Comparison of ENCODE assay signal across 6 cellular contexts in the genomic region with DNA sequence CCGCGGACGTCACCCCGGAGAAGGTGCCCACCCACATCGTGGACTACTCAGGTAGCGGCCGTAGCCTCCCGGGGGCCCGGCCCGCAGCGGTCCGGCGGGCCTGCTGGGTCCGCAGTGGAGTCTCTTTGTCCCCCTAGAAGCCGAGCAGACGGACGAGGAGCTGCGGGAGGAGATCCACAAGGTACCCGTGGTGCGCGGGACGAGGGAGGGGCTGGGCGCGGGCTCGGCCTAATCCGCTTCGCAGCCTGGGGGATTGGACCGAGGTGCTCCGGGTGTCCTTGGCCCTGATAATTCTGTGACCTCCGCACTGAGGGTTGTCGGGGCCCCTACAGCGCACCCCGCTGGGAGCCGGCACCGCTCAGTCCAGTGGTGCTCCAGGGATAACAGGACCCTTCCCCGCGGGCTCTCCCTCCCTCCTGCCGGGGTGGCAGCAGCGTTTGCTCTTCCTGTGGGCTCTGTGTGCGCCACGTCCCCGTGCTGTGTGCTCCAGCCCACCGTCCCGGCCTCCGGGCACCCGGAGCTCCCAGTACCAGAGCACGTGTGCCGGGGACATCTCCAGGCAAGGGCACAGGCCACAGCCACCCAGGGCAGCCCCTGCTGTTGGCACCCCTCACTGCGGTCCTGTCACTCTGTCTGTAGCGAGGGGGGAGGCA. TPM values are rescaled to one million over a fixed set of nuclear protein-coding genes. Genes with fewer than 3 reads are reported as not detected.
DNase-seq lines count a peak whose midpoint lies in the region; ATAC-seq and TF ChIP-seq lines count a peak whose summit lies in the region.

No MANE protein-coding gene starts in this region.

- peaks cover 2% of the 10 kb centered on the region in 2 experiments; a peak in 3 of 4 replicates for H3K4me1 Mint-ChIP-seq in H9
- H3K4me1 Mint-ChIP-seq in activated T-helper 1 cell treated with anti-CD3 and anti-CD28 coated beads, Interleukin-12 subunit alpha, Interleukin-12 subunit beta, Interleukin-2, Interleukin-4 antibody, amounts not matched to agents 30 ng/mL and 10 ng/mL and 1 ng/mL, durations not matched to agents 14 hours and 24 hours and 36 hours (ENCODE audit: low read depth): peaks cover 4% of the 10 kb centered on the region

- no CpG with 5 or more reads among the region's 50 CpGs for WGBS in H9 (ENCODE audit: extremely low coverage, insufficient read length, low lambda C conversion rate)

- no peak overlapping the region for H2BK120ac ChIP-seq in H9 (ENCODE audit: low read depth, low read length, poor library complexity, severe bottlenecking)

- H3K27ac Mint-ChIP-seq in H9: no peak overlapping the region
- H3K27ac Mint-ChIP-seq in activated T-helper 1 cell treated with anti-CD3 and anti-CD28 coated beads, Interleukin-12 subunit alpha, Interleukin-12 subunit beta, Interleukin-2, Interleukin-4 antibody, amounts not matched to agents 30 ng/mL and 10 ng/mL and 1 ng/mL, durations not matched to agents 14 hours and 24 hours and 36 hours: no peak overlapping the region

- TF ChIP-seq CTCF in H9 (conservative IDR thresholded peaks at IDR 0.05): no peak

- peaks cover 11 to 27% (median 27%) of the 10 kb centered on the region in 3 experiments; a peak in 6 of 7 replicates for H3K36me3 Mint-ChIP-seq in H9 (ENCODE audit: insufficient read depth in 1 of 3, low read depth in 3 of 3)
- H3K36me3 Mint-ChIP-seq in activated T-helper 1 cell treated with anti-CD3 and anti-CD28 coated beads, Interleukin-12 subunit alpha, Interleukin-12 subunit beta, Interleukin-2, Interleukin-4 antibody, amounts not matched to agents 30 ng/mL and 10 ng/mL and 1 ng/mL, durations not matched to agents 14 hours and 24 hours and 36 hours (ENCODE audit: low read depth): peaks cover 11% of the 10 kb centered on the region

- H3K79me2 ChIP-seq in H9 (ENCODE audit: insufficient read depth, low read length): no peaks in the 10 kb centered on the region; the same call in 1 of the 2 replicates

- H3K14ac ChIP-seq in H9 (ENCODE audit: insufficient read depth, low read length): 0 out of 2 replicates have a peak overlapping the region, but pooled peaks have one; percentile 61

- no peak overlapping the region for H2BK12ac ChIP-seq in H9 (ENCODE audit: insufficient read length, low read depth, low read length)

- H3K23me2 ChIP-seq in H9 (ENCODE audit: insufficient read length, low read depth, low read length, poor library complexity, severe bottlenecking): no peaks in the 10 kb centered on the region

- no peak overlapping the region for H4K91ac ChIP-seq in H9 (ENCODE audit: insufficient read length, low read depth, low read length)

- no peak overlapping the region for H3K23ac ChIP-seq in H9 (ENCODE audit: insufficient read length, low read depth, low read length)

- no peak overlapping the region for H2AFZ ChIP-seq in H9 (ENCODE audit: low read length)

- H3K56ac ChIP-seq in H9 (ENCODE audit: insufficient read length, low read depth, low read length): no peak overlapping the region

- peak overlapping the region; percentile 77 to 82 for H3K4me3 Mint-ChIP-seq in H9
- H3K4me3 Mint-ChIP-seq in activated T-helper 1 cell treated with anti-CD3 and anti-CD28 coated beads, Interleukin-12 subunit alpha, Interleukin-12 subunit beta, Interleukin-2, Interleukin-4 antibody, amounts not matched to agents 30 ng/mL and 10 ng/mL and 1 ng/mL, durations not matched to agents 14 hours and 24 hours and 36 hours: peak overlapping the region; percentile 85

- no peaks in the 10 kb centered on the region for H4K20me1 ChIP-seq in H9 (ENCODE audit: control insufficient read depth, insufficient read depth, insufficient read length)

- no peak overlapping the region for H2BK20ac ChIP-seq in H9 (ENCODE audit: low read depth, low read length, poor library complexity, severe bottlenecking)

- no peak overlapping the region for H3K18ac ChIP-seq in H9 (ENCODE audit: insufficient read length, low read depth, low read length)

- no peak overlapping the region for H4K5ac ChIP-seq in H9 (ENCODE audit: insufficient read length, low read depth, low read length)

- no peaks in the 10 kb centered on the region for H3K9me3 ChIP-seq in H9 (ENCODE audit: control insufficient read depth, low read depth, low read length)

- DNase-seq in H9 (no peak), lung microvascular endothelial cell (ENCODE audit: low read depth in 2 of 2) (peak; percentile 32 to 36), COR-L47 (lab: John Stamatoyannopoulos, UW) (no peak), HCEC 1CT (no peak)
- DNase-seq in activated T-helper 1 cell treated with anti-CD3 and anti-CD28 coated beads, Interleukin-12 subunit alpha, Interleukin-12 subunit beta, Interleukin-2, Interleukin-4 antibody, amounts not matched to agents 30 ng/mL and 10 ng/mL and 1 ng/mL, durations not matched to agents 14 hours and 24 hours and 36 hours (ENCODE audit: low spot score): no peak

- no peak overlapping the region for H2AK5ac ChIP-seq in H9 (ENCODE audit: insufficient read length, low read length)

- H4K8ac ChIP-seq in H9 (replicated peaks; ENCODE audit: insufficient read length, low read depth, low read length): no peak overlapping the region

- intact Hi-C loops in activated T-helper 1 cell treated with anti-CD3 and anti-CD28 coated beads, Interleukin-12 subunit alpha, Interleukin-12 subunit beta, Interleukin-2, Interleukin-4 antibody, amounts not matched to agents 30 ng/mL and 10 ng/mL and 1 ng/mL, durations not matched to agents 14 hours and 24 hours and 36 hours (cut with micrococcal nuclease): loop anchor here (1.0 kb wide), 1 partner anchor 32 kb away; the partner anchor contains the start of gene METTL26

- H3T11ph ChIP-seq in H9 (ENCODE audit: low read length): no peak overlapping the region

- H2BK5ac ChIP-seq in H9 (ENCODE audit: insufficient read length, low read length): no peak overlapping the region

- no peak for ATAC-seq in HG02763 (IDR thresholded peaks at IDR 0.05; ENCODE audit: unreplicated experiment)

- H3K4ac ChIP-seq in H9 (ENCODE audit: low read depth, low read length): no peak overlapping the region

- no peaks in the 10 kb centered on the region for H3K27me3 Mint-ChIP-seq in H9 (ENCODE audit: low read depth)
- H3K27me3 Mint-ChIP-seq in activated T-helper 1 cell treated with anti-CD3 and anti-CD28 coated beads, Interleukin-12 subunit alpha, Interleukin-12 subunit beta, Interleukin-2, Interleukin-4 antibody, amounts not matched to agents 30 ng/mL and 10 ng/mL and 1 ng/mL, durations not matched to agents 14 hours and 24 hours and 36 hours (ENCODE audit: insufficient read depth): no peaks in the 10 kb centered on the region

- H2BK15ac ChIP-seq in H9 (ENCODE audit: low read depth, low read length): no peak overlapping the region

- no peak overlapping the region for H3K27ac ChIP-seq in H9 (ENCODE audit: insufficient read length, low read depth, low read length)

- H3K27me3 ChIP-seq in H9 (ENCODE audit: insufficient read depth, low read length): no peaks in the 10 kb centered on the region

- H3K4me1 ChIP-seq in H9 (ENCODE audit: insufficient read depth, low read length): no peaks in the 10 kb centered on the region

- H3K9ac ChIP-seq in H9 (ENCODE audit: extremely low read depth, insufficient read length, low read length): peak overlapping the region; percentile 56

- no peaks in the 10 kb centered on the region for H3K9me3 Mint-ChIP-seq in H9
- H3K9me3 Mint-ChIP-seq in activated T-helper 1 cell treated with anti-CD3 and anti-CD28 coated beads, Interleukin-12 subunit alpha, Interleukin-12 subunit beta, Interleukin-2, Interleukin-4 antibody, amounts not matched to agents 30 ng/mL and 10 ng/mL and 1 ng/mL, durations not matched to agents 14 hours and 24 hours and 36 hours: no peaks in the 10 kb centered on the region

- peak overlapping the region; percentile 18 for H3K4me2 ChIP-seq in H9 (ENCODE audit: insufficient read depth, insufficient read length, low read length)

- H3K79me1 ChIP-seq in H9 (ENCODE audit: insufficient read depth, low read depth, low read length, poor library complexity, severe bottlenecking): no peaks in the 10 kb centered on the region

RNA-seq across cellular contexts. Expression of gene RHOT2, which starts 0.7 kb away (rescaled TPM):
- total RNA-seq in H9 (2021): 206 and 210 TPM in 2 replicates
- 165 and 177 TPM in 2 replicates for total RNA-seq in activated T-helper 1 cell treated with anti-CD3 and anti-CD28 coated beads, Interleukin-12 subunit alpha, Interleukin-12 subunit beta, Interleukin-2, Interleukin-4 antibody, amounts not matched to agents 30 ng/mL and 10 ng/mL and 1 ng/mL, durations not matched to agents 14 hours and 24 hours and 36 hours
- total RNA-seq in lung microvascular endothelial cell: 20.0 and 25.4 TPM in 2 replicates

RNA-seq across cellular contexts. Expression of gene RHBDL1, which starts 6.8 kb away (rescaled TPM):
- total RNA-seq in H9 (2021): 7.6 and 8.8 TPM in 2 replicates
- total RNA-seq in activated T-helper 1 cell treated with anti-CD3 and anti-CD28 coated beads, Interleukin-12 subunit alpha, Interleukin-12 subunit beta, Interleukin-2, Interleukin-4 antibody, amounts not matched to agents 30 ng/mL and 10 ng/mL and 1 ng/mL, durations not matched to agents 14 hours and 24 hours and 36 hours: 0.71 and 1.1 TPM in 2 replicates
- under 0.01 and 0.22 TPM in 2 replicates for total RNA-seq in lung microvascular endothelial cell

RNA-seq across cellular contexts. Expression of gene STUB1, which starts 11.6 kb away (rescaled TPM):
- 95.6 and 102 TPM in 2 replicates for total RNA-seq in H9 (2021)
- 94.0 and 95.4 TPM in 2 replicates for total RNA-seq in activated T-helper 1 cell treated with anti-CD3 and anti-CD28 coated beads, Interleukin-12 subunit alpha, Interleukin-12 subunit beta, Interleukin-2, Interleukin-4 antibody, amounts not matched to agents 30 ng/mL and 10 ng/mL and 1 ng/mL, durations not matched to agents 14 hours and 24 hours and 36 hours
- total RNA-seq in lung microvascular endothelial cell: 90.7 and 113 TPM in 2 replicates

RNA-seq across cellular contexts. Expression of gene JMJD8, which starts 15.5 kb away (rescaled TPM):
- total RNA-seq in H9 (2021) (50.1 and 52.7 TPM in 2 replicates), lung microvascular endothelial cell (20.2 and 22.4 TPM in 2 replicates)
- total RNA-seq in activated T-helper 1 cell treated with anti-CD3 and anti-CD28 coated beads, Interleukin-12 subunit alpha, Interleukin-12 subunit beta, Interleukin-2, Interleukin-4 antibody, amounts not matched to agents 30 ng/mL and 10 ng/mL and 1 ng/mL, durations not matched to agents 14 hours and 24 hours and 36 hours: 63.4 and 71.4 TPM in 2 replicates

RNA-seq across cellular contexts. Expression of gene WDR90, which starts 19.5 kb away (rescaled TPM):
- total RNA-seq in H9 (2021) (61.8 and 68.2 TPM in 2 replicates), lung microvascular endothelial cell (4.2 and 6.1 TPM in 2 replicates)
- total RNA-seq in activated T-helper 1 cell treated with anti-CD3 and anti-CD28 coated beads, Interleukin-12 subunit alpha, Interleukin-12 subunit beta, Interleukin-2, Interleukin-4 antibody, amounts not matched to agents 30 ng/mL and 10 ng/mL and 1 ng/mL, durations not matched to agents 14 hours and 24 hours and 36 hours: 81.2 and 82.3 TPM in 2 replicates

Comparison
In these comparisons a context has a peak if more than half of its experiments do, and no peak if none do; other contexts are left out.
1. DNase-seq: peak in lung microvascular endothelial cell (2 of 2); none in H9 (single experiment), activated T-helper 1 cell treated with anti-CD3 and anti-CD28 coated beads, Interleukin-12 subunit alpha, Interleukin-12 subunit beta, Interleukin-2, Interleukin-4 antibody, amounts not matched to agents 30 ng/mL and 10 ng/mL and 1 ng/mL, durations not matched to agents 14 hours and 24 hours and 36 hours (single experiment), COR-L47 (single experiment) and HCEC 1CT (single experiment).